ENCODE assay signal across 8 cellular contexts in the genomic region with DNA sequence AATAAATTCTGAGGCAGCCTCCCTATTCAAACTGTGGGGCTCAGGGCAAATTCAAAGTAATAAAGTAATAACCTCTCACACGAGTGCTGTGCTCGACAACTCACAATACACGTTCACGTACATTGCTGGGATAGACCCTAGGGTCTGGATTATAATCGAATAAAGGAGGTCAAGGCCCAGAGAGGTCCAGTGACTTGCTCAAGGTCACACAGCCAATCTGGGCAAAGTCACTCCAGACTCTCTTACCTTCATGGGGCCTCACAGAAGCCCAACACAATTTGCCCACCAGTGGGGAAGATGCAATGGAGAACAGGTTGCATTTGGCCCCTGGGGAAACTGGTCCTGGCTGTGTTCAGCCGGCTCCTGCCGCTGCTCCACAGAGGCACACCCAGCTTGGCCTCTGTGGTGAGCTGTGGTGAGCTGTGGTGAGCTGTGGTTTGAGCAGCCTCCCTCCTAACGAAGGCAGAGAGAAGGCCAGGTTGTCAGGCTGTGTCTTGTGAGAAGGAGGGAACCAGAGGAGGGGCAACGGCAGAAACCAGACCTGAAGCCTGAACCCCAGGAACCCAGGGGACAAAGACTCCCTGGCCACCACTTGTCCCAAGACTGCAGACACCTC. TPM values are rescaled to one million over a fixed set of nuclear protein-coding genes. Genes with fewer than 3 reads are reported as not detected.
DNase-seq lines count a peak whose midpoint lies in the region; FAIRE-seq and TF ChIP-seq lines count a peak whose summit lies in the region.

No MANE protein-coding gene starts in this region.

- TF ChIP-seq CTCF in ascending aorta (IDR thresholded peaks at IDR 0.05): no peak

- no peak overlapping the region for H3K9ac ChIP-seq in mesendoderm (ENCODE audit: low read length)

- H3K4me3 ChIP-seq in mesendoderm (ENCODE audit: low read length) (no peak overlapping the region), ascending aorta (no peak overlapping the region)

- H3K56ac ChIP-seq in mesendoderm (ENCODE audit: low read length): peak overlapping the region; percentile 79

- WGBS in mesendoderm (ENCODE audit: extremely low coverage, insufficient coverage, low lambda C conversion rate): no CpG with 5 or more reads among the region's 9 CpGs

- no peaks in the 10 kb centered on the region for H3K9me3 ChIP-seq in ascending aorta

- H3K27me3 ChIP-seq in mesendoderm (ENCODE audit: insufficient read depth, low read length, poor library complexity): no peaks in the 10 kb centered on the region
- no peaks in the 10 kb centered on the region for H3K27me3 ChIP-seq in ascending aorta

- H4K5ac ChIP-seq in mesendoderm (ENCODE audit: low read length): no peak overlapping the region

- no peaks in the 10 kb centered on the region for H3K79me2 ChIP-seq in mesendoderm (ENCODE audit: control insufficient read depth, insufficient read depth, low read length)

- peak overlapping the region; percentile 3 for H2BK120ac ChIP-seq in mesendoderm (ENCODE audit: low read depth, low read length)

- intact Hi-C loops in ascending aorta (cut with DNase I): no loop called here

- H3K27ac ChIP-seq in mesendoderm (ENCODE audit: low read depth, low read length) (no peak overlapping the region), ascending aorta (no peak overlapping the region)

- peak overlapping the region; percentile 96 for H2AK5ac ChIP-seq in mesendoderm (ENCODE audit: low read length)

- H4K8ac ChIP-seq in mesendoderm (ENCODE audit: low read depth, low read length): no peak overlapping the region

- DNase-seq in GM19239 (ENCODE audit: insufficient read length, low spot score) (peak; percentile 54), LHCN-M2 (ENCODE audit: low read depth) (peak; percentile 77), activated T-cell treated with anti-CD3 and anti-CD28 coated beads for 48 hours (ENCODE audit: low read depth) (peak; percentile 67), mesendoderm (no peak), NCI-H510A (lab: John Stamatoyannopoulos, UW) (no peak), ascending aorta (ENCODE audit: low spot score in 2 of 2) (no peak), NCI-H82 treated with DMSO at 0.1 percent for 48 hours (lab: John Stamatoyannopoulos, UW; ENCODE audit: unreplicated experiment) (no peak), globus pallidus (ENCODE audit: low spot score) (no peak)

- H2BK15ac ChIP-seq in mesendoderm (replicated peaks; ENCODE audit: low read depth): no peak overlapping the region

- peak overlapping the region; percentile 38 for H3K4ac ChIP-seq in mesendoderm (ENCODE audit: low read depth, low read length)

- no peaks in the 10 kb centered on the region for H3K36me3 ChIP-seq in mesendoderm (ENCODE audit: control insufficient read depth, insufficient read depth, low read length)
- no peaks in the 10 kb centered on the region for H3K36me3 ChIP-seq in ascending aorta

- H3K4me1 ChIP-seq in mesendoderm (ENCODE audit: control insufficient read depth, low read depth, low read length) (peaks cover 20% of the 10 kb centered on the region), ascending aorta (no peaks in the 10 kb centered on the region)

- H3K23ac ChIP-seq in mesendoderm (ENCODE audit: low read length): no peak overlapping the region

- no peak overlapping the region for H3K4me2 ChIP-seq in mesendoderm (ENCODE audit: low read length)

- peak overlapping the region; percentile 81 for H2BK5ac ChIP-seq in mesendoderm (ENCODE audit: low read length)

- H3K18ac ChIP-seq in mesendoderm (ENCODE audit: low read length): peak overlapping the region; percentile 1

- peak; percentile 82 for FAIRE-seq in GM19239 (lab: Jason Lieb, UNC)

- no peaks in the 10 kb centered on the region for H3K79me1 ChIP-seq in mesendoderm (ENCODE audit: low read length)

RNA-seq across cellular contexts. Expression of gene NUAK2, which starts 35.1 kb away (rescaled TPM):
- total RNA-seq in LHCN-M2 (2014; rRNA removed): 0.46 and 0.64 TPM in 2 replicates
- polyA plus RNA-seq in LHCN-M2 (2012): 2.2 TPM
- 11.0 TPM for polyA plus RNA-seq in mesendoderm (2013, experiment 1 of 2)
- polyA plus RNA-seq in mesendoderm (2013, experiment 2 of 2): 11.3 TPM
- total RNA-seq in ascending aorta: 0.85 TPM

RNA-seq across cellular contexts. Expression of gene TMCC2, which starts 58.7 kb away (rescaled TPM):
- 2.8 and 3.3 TPM in 2 replicates for total RNA-seq in LHCN-M2 (2014; rRNA removed)
- polyA plus RNA-seq in LHCN-M2 (2012): 4.4 TPM
- 3.2 TPM for polyA plus RNA-seq in mesendoderm (2013, experiment 1 of 2)
- polyA plus RNA-seq in mesendoderm (2013, experiment 2 of 2): 3.2 TPM
- total RNA-seq in ascending aorta: 5.2 TPM

Comparison
In these comparisons a context has a peak if more than half of its experiments do, and no peak if none do; other contexts are left out.
1. DNase-seq: peak in GM19239 (single experiment), LHCN-M2 (single experiment) and activated T-cell treated with anti-CD3 and anti-CD28 coated beads for 48 hours (single experiment); none in mesendoderm (single experiment), NCI-H510A (single experiment), ascending aorta (0 of 2), NCI-H82 treated with DMSO at 0.1 percent for 48 hours (single experiment) and globus pallidus (single experiment).